ENCODE assay signal across 8 cellular contexts in genomic region chr19:48400018-48400742, GRCh38. TPM values are rescaled to one million over a fixed set of nuclear protein-coding genes. Genes with fewer than 3 reads are reported as not detected.
DNase-seq lines count a peak whose midpoint lies in the region; ATAC-seq and TF ChIP-seq lines count a peak whose summit lies in the region.

No MANE protein-coding gene starts in this region.

- BruUV-seq in MCF 10A (replicated peaks; lab: Mats Ljungman, UMichigan) = no TSS peak

- CTCF ChIA-PET in MCF 10A (lab: Yijun Ruan, JAX) = interaction anchor here (1.0 kb wide), 1 partner anchor 13 kb away, joined by 3 read pairs; no protein-coding TSS in a partner anchor

- no peak for TF ChIP-seq CTCF in MCF 10A (IDR thresholded peaks at IDR 0.05; ENCODE audit: unreplicated experiment)

- H3K27me3 Mint-ChIP-seq in activated naive CD8-positive, alpha-beta T cell treated with anti-CD3 and anti-CD28 coated beads, Interleukin-2, amount 50 U/mL, for 24 hours = peaks cover 22% of the 10 kb centered on the region
- H3K27me3 Mint-ChIP-seq in activated naive CD8-positive, alpha-beta T cell treated with anti-CD3 and anti-CD28 coated beads for 36 hours = peaks cover 28% of the 10 kb centered on the region
- H3K27me3 Mint-ChIP-seq in MCF 10A (ENCODE audit: insufficient read depth, unreplicated experiment) = peaks cover 5% of the 10 kb centered on the region

- H3K4me1 Mint-ChIP-seq in activated naive CD8-positive, alpha-beta T cell treated with anti-CD3 and anti-CD28 coated beads, Interleukin-2, amount 50 U/mL, for 24 hours = peaks cover 33% of the 10 kb centered on the region
- H3K4me1 Mint-ChIP-seq in activated naive CD8-positive, alpha-beta T cell treated with anti-CD3 and anti-CD28 coated beads for 36 hours = peaks cover 22% of the 10 kb centered on the region
- peaks cover 40% of the 10 kb centered on the region for H3K4me1 Mint-ChIP-seq in MCF 10A (ENCODE audit: insufficient read depth, unreplicated experiment)

- DNase-seq in activated naive CD8-positive, alpha-beta T cell treated with anti-CD3 and anti-CD28 coated beads, Interleukin-2, amount 50 U/mL, for 24 hours = peak; percentile 47
- no peak for DNase-seq in activated naive CD8-positive, alpha-beta T cell treated with anti-CD3 and anti-CD28 coated beads for 36 hours
- DNase-seq in NCI-H774 (lab: John Stamatoyannopoulos, UW) = peak; percentile 82
- DNase-seq in MCF 10A (ENCODE audit: unreplicated experiment) = peak; percentile 67
- DNase-seq in left lobe of liver (ENCODE audit: low spot score) = no peak
- no peak for DNase-seq in NCI-H524 (lab: John Stamatoyannopoulos, UW)

- H3K4me3 Mint-ChIP-seq in activated naive CD8-positive, alpha-beta T cell treated with anti-CD3 and anti-CD28 coated beads, Interleukin-2, amount 50 U/mL, for 24 hours = no peak overlapping the region
- H3K4me3 Mint-ChIP-seq in activated naive CD8-positive, alpha-beta T cell treated with anti-CD3 and anti-CD28 coated beads for 36 hours = no peak overlapping the region
- H3K4me3 Mint-ChIP-seq in MCF 10A (ENCODE audit: unreplicated experiment) = no peak overlapping the region

- no peak overlapping the region for H3K27ac Mint-ChIP-seq in activated naive CD8-positive, alpha-beta T cell treated with anti-CD3 and anti-CD28 coated beads, Interleukin-2, amount 50 U/mL, for 24 hours
- H3K27ac Mint-ChIP-seq in activated naive CD8-positive, alpha-beta T cell treated with anti-CD3 and anti-CD28 coated beads for 36 hours = no peak overlapping the region
- no peak overlapping the region for H3K27ac Mint-ChIP-seq in MCF 10A (ENCODE audit: low read depth, unreplicated experiment)

- H3K36me3 Mint-ChIP-seq in activated naive CD8-positive, alpha-beta T cell treated with anti-CD3 and anti-CD28 coated beads, Interleukin-2, amount 50 U/mL, for 24 hours (ENCODE audit: low read depth) = peaks cover 2% of the 10 kb centered on the region
- no peaks in the 10 kb centered on the region for H3K36me3 Mint-ChIP-seq in activated naive CD8-positive, alpha-beta T cell treated with anti-CD3 and anti-CD28 coated beads for 36 hours
- H3K36me3 Mint-ChIP-seq in MCF 10A (ENCODE audit: insufficient read depth, unreplicated experiment) = no peaks in the 10 kb centered on the region

- peak; percentile 11 for ATAC-seq in activated naive CD8-positive, alpha-beta T cell treated with anti-CD3 and anti-CD28 coated beads, Interleukin-2, amount 50 U/mL, for 24 hours
- ATAC-seq in left lobe of liver (peak; percentile 34), HG02870 (IDR thresholded peaks at IDR 0.05; ENCODE audit: unreplicated experiment) (no peak), GM21515 (IDR thresholded peaks at IDR 0.05; ENCODE audit: unreplicated experiment) (no peak)

- POLR2A ChIA-PET in MCF 10A (lab: Yijun Ruan, JAX) = interaction anchor here (0.7 to 1.5 kb wide), 2 partner anchors 37 to 197 kb away, joined by 3 to 4 read pairs; partner anchors contain the start of genes SYNGR4 and TMEM143

- peaks cover 5% of the 10 kb centered on the region for H3K9me3 Mint-ChIP-seq in activated naive CD8-positive, alpha-beta T cell treated with anti-CD3 and anti-CD28 coated beads, Interleukin-2, amount 50 U/mL, for 24 hours
- H3K9me3 Mint-ChIP-seq in activated naive CD8-positive, alpha-beta T cell treated with anti-CD3 and anti-CD28 coated beads for 36 hours = peaks cover 4% of the 10 kb centered on the region
- H3K9me3 Mint-ChIP-seq in MCF 10A (ENCODE audit: unreplicated experiment) = no peaks in the 10 kb centered on the region

- intact Hi-C loops in MCF 10A (cut with micrococcal nuclease) = no loop called here

RNA-seq across cellular contexts. Expression of gene GRIN2D, which starts 6.7 kb away (rescaled TPM):
- under 1 TPM; 0.28 to 0.29 TPM for total RNA-seq in activated naive CD8-positive, alpha-beta T cell treated with anti-CD3 and anti-CD28 coated beads for 36 hours
- 0.35 and 0.39 TPM in 2 replicates for total RNA-seq in MCF 10A (2022)
- 0.20 TPM for total RNA-seq in left lobe of liver

RNA-seq across cellular contexts. Expression of gene KDELR1, which starts 8.8 kb away (rescaled TPM):
- 10 to 100 TPM; 72.5 to 73.9 TPM for total RNA-seq in activated naive CD8-positive, alpha-beta T cell treated with anti-CD3 and anti-CD28 coated beads for 36 hours
- 113 and 134 TPM in 2 replicates for total RNA-seq in MCF 10A (2022)
- 68.4 TPM for total RNA-seq in left lobe of liver

RNA-seq across cellular contexts. Expression of gene SYNGR4, which starts 36.0 kb away (rescaled TPM):
- total RNA-seq in activated naive CD8-positive, alpha-beta T cell treated with anti-CD3 and anti-CD28 coated beads for 36 hours = under 1 TPM in 1 of 2 experiments, not detected in 1; 0.31 TPM
- total RNA-seq in MCF 10A (2022) (not detected in 2 replicates), left lobe of liver (not detected)

RNA-seq across cellular contexts. Expression of gene TMEM143, which starts 36.4 kb away (rescaled TPM):
- 10 to 100 TPM; 15.5 to 16.6 TPM for total RNA-seq in activated naive CD8-positive, alpha-beta T cell treated with anti-CD3 and anti-CD28 coated beads for 36 hours
- total RNA-seq in MCF 10A (2022) (6.0 and 7.6 TPM in 2 replicates), left lobe of liver (19.0 TPM)

RNA-seq across cellular contexts. Expression of gene GRWD1, which starts 45.6 kb away (rescaled TPM):
- 10 to 100 TPM; 91.1 to 98.5 TPM for total RNA-seq in activated naive CD8-positive, alpha-beta T cell treated with anti-CD3 and anti-CD28 coated beads for 36 hours
- total RNA-seq in MCF 10A (2022) (45.1 and 55.8 TPM in 2 replicates), left lobe of liver (16.0 TPM)

Comparison
In these comparisons a context has a peak if more than half of its experiments do, and no peak if none do; other contexts are left out.
1. DNase-seq: peak in activated naive CD8-positive, alpha-beta T cell treated with anti-CD3 and anti-CD28 coated beads, Interleukin-2, amount 50 U/mL, for 24 hours (single experiment), NCI-H774 (single experiment) and MCF 10A (single experiment); none in activated naive CD8-positive, alpha-beta T cell treated with anti-CD3 and anti-CD28 coated beads for 36 hours (single experiment), left lobe of liver (single experiment) and NCI-H524 (0 of 2).
2. ATAC-seq: peak in activated naive CD8-positive, alpha-beta T cell treated with anti-CD3 and anti-CD28 coated beads, Interleukin-2, amount 50 U/mL, for 24 hours (single experiment) and left lobe of liver (single experiment); none in HG02870 (single experiment) and GM21515 (single experiment).